ENCODE assay signal across 13 cellular contexts in the genomic region with DNA sequence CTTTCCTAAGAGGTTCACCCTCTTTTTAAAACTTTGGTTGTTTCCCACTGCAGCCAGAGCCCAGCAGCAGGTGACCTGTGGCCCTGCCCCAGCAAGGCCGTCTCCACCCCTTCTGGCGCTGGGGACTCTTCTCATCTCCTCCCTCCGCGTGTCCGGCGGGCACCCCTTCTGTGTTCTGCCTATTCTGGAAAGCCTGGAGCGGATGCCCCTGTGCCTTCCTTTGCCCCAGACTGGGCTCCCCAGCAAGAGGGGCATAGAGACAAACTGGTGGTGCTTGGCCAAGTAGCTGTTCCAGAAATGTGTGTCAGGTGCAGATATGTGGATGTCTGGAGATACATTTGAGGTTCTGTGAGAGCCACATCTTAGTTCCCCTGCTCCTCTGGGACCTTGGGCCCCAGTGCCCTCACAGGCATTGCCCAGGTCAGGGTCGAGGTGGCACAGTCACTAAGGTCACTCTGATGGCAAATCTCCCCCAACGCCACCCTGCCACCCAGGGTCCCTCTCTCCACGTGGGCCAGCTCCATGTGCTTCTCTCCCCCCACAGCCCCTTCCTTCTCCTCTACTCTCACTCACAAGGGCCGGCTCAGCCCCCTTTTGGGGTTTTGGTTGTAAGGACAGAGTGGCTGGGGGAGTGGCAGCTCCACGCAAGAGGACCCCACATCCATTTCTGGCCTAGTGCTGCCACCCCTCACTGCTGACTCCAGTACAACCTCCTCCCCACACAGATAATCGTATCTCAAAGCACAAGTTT.
"Had no signal": no experiment of that assay in that cellular context is flagged by ENCODE, and none has a peak within 500 bp of the region (broad histone marks: within the 10 kb centered on the region; RNA-seq: fewer than 3 reads in every experiment).

No MANE protein-coding gene starts in this region.

- H3K9me3 Mint-ChIP-seq: activated B cell treated with CpG ODN at 0.5 μM for 24 hours; activated CD4-positive, alpha-beta T cell treated with anti-CD3 and anti-CD28 coated beads, Interleukin-2, amount 10 ng/mL, durations not matched to agents 7 days and 5 days; activated naive CD8-positive, alpha-beta T cell treated with anti-CD3 and anti-CD28 coated beads, Interleukin-2, amount 10 ng/mL, durations not matched to agents 7 days and 5 days; stimulated activated naive B cell treated with anti-CD40 and anti-IgM and Interleukin-4, amounts not matched to agents 10 μg/mL and 1 μg/mL and 100 μg/mL, for 72 hours; T-helper 1 cell treated with Interleukin-12 subunit alpha and Interleukin-12 subunit beta and Interleukin-4 antibody, amounts not matched to agents 30 μg/mL and 1 μg/mL, for 36 hours had no signal

- H3K4me2 ChIP-seq: smooth muscle cell had no signal

- H3K27me3 ChIP-seq: foreskin keratinocyte, left lung, ovary, upper lobe of right lung had no signal

- H3K4me3 ChIP-seq: left lung, ovary, smooth muscle cell, upper lobe of right lung had no signal

- H3K4me3 Mint-ChIP-seq: activated B cell treated with CpG ODN at 0.5 μM for 24 hours; activated CD4-positive, alpha-beta T cell treated with anti-CD3 and anti-CD28 coated beads, Interleukin-2, amount 10 ng/mL, durations not matched to agents 7 days and 5 days; activated naive CD8-positive, alpha-beta T cell treated with anti-CD3 and anti-CD28 coated beads, Interleukin-2, amount 10 ng/mL, durations not matched to agents 7 days and 5 days; stimulated activated naive B cell treated with anti-CD40 and anti-IgM and Interleukin-4, amounts not matched to agents 10 μg/mL and 1 μg/mL and 100 μg/mL, for 72 hours; T-helper 1 cell treated with Interleukin-12 subunit alpha and Interleukin-12 subunit beta and Interleukin-4 antibody, amounts not matched to agents 30 μg/mL and 1 μg/mL, for 36 hours had no signal

- H3K9me3 ChIP-seq: left lung, ovary, upper lobe of right lung had no signal

- H3K27ac ChIP-seq: foreskin keratinocyte, left lung, ovary, upper lobe of right lung had no signal

- DNase-seq: activated B cell treated with CpG ODN at 0.5 μM for 24 hours; activated CD4-positive, alpha-beta T cell treated with anti-CD3 and anti-CD28 coated beads, Interleukin-2, amount 10 ng/mL, durations not matched to agents 7 days and 5 days; activated CD8-positive, alpha-beta memory T cell treated with anti-CD3 and anti-CD28 coated beads for 24 hours; activated gamma-delta T cell treated with Interleukin-2 at 50 U/mL for 16 hours; activated naive CD8-positive, alpha-beta T cell treated with anti-CD3 and anti-CD28 coated beads, Interleukin-2, amount 10 ng/mL, durations not matched to agents 7 days and 5 days; foreskin keratinocyte; mesendoderm; stimulated activated naive B cell treated with anti-CD40 and anti-IgM and Interleukin-4, amounts not matched to agents 10 μg/mL and 1 μg/mL and 100 μg/mL, for 72 hours; upper lobe of right lung had no signal

- H3K36me3 ChIP-seq: left lung, ovary, upper lobe of right lung had no signal

- ATAC-seq: foreskin keratinocyte; stimulated activated naive B cell treated with anti-CD40 and anti-IgM and Interleukin-4, amounts not matched to agents 10 μg/mL and 1 μg/mL and 100 μg/mL, for 72 hours; upper lobe of right lung had no signal

- H3K4me1 ChIP-seq: upper lobe of right lung had no signal

- H3K4me1 Mint-ChIP-seq: activated B cell treated with CpG ODN at 0.5 μM for 24 hours; activated CD4-positive, alpha-beta T cell treated with anti-CD3 and anti-CD28 coated beads, Interleukin-2, amount 10 ng/mL, durations not matched to agents 7 days and 5 days; activated naive CD8-positive, alpha-beta T cell treated with anti-CD3 and anti-CD28 coated beads, Interleukin-2, amount 10 ng/mL, durations not matched to agents 7 days and 5 days had no signal

- H3K27ac Mint-ChIP-seq: activated B cell treated with CpG ODN at 0.5 μM for 24 hours; activated CD4-positive, alpha-beta T cell treated with anti-CD3 and anti-CD28 coated beads, Interleukin-2, amount 10 ng/mL, durations not matched to agents 7 days and 5 days; activated naive CD8-positive, alpha-beta T cell treated with anti-CD3 and anti-CD28 coated beads, Interleukin-2, amount 10 ng/mL, durations not matched to agents 7 days and 5 days; stimulated activated naive B cell treated with anti-CD40 and anti-IgM and Interleukin-4, amounts not matched to agents 10 μg/mL and 1 μg/mL and 100 μg/mL, for 72 hours; T-helper 1 cell treated with Interleukin-12 subunit alpha and Interleukin-12 subunit beta and Interleukin-4 antibody, amounts not matched to agents 30 μg/mL and 1 μg/mL, for 36 hours had no signal

- H3K36me3 Mint-ChIP-seq: activated naive CD8-positive, alpha-beta T cell treated with anti-CD3 and anti-CD28 coated beads, Interleukin-2, amount 10 ng/mL, durations not matched to agents 7 days and 5 days; stimulated activated naive B cell treated with anti-CD40 and anti-IgM and Interleukin-4, amounts not matched to agents 10 μg/mL and 1 μg/mL and 100 μg/mL, for 72 hours had no signal
